In genomic region chr6:84766118-84766683, GRCh38 we compare ENCODE assay signal across 24 cellular contexts. TPM values are rescaled to one million over a fixed set of nuclear protein-coding genes. Genes with fewer than 3 reads are reported as not detected.
DNase-seq lines count a peak whose midpoint lies in the region; ATAC-seq, FAIRE-seq and TF ChIP-seq lines count a peak whose summit lies in the region.
"Had no signal": no experiment of that assay in that cellular context is flagged by ENCODE, and none has a peak within 500 bp of the region (broad histone marks: within the 10 kb centered on the region; RNA-seq: fewer than 3 reads in every experiment).

No MANE protein-coding gene starts in this region.

- no peak overlapping the region for H3K4me3 Mint-ChIP-seq in activated CD4-positive, alpha-beta T cell treated with anti-CD3 and anti-CD28 coated beads for 36 hours
- H3K4me3 Mint-ChIP-seq in glutamatergic neuron (ENCODE audit: unreplicated experiment): peak overlapping the region; percentile 48
- no peak overlapping the region for H3K4me3 Mint-ChIP-seq in stimulated activated naive B cell treated with anti-CD40 and anti-IgM and Interleukin-4, amounts not matched to agents 10 μg/mL and 1 μg/mL and 100 μg/mL, for 72 hours

- H3K9me3 Mint-ChIP-seq in activated CD4-positive, alpha-beta T cell treated with anti-CD3 and anti-CD28 coated beads for 36 hours (ENCODE audit: low read depth): peaks cover 4% of the 10 kb centered on the region
- H3K9me3 Mint-ChIP-seq in glutamatergic neuron (ENCODE audit: unreplicated experiment): peaks cover 15% of the 10 kb centered on the region
- H3K9me3 Mint-ChIP-seq in stimulated activated naive B cell treated with anti-CD40 and anti-IgM and Interleukin-4, amounts not matched to agents 10 μg/mL and 1 μg/mL and 100 μg/mL, for 72 hours: peaks cover 0 to 2% of the 10 kb centered on the region in 2 donors

- intact Hi-C loops in activated CD4-positive, alpha-beta T cell treated with anti-CD3 and anti-CD28 coated beads for 36 hours (cut with DNase I, micrococcal nuclease): loop anchor here in 1 of 2 experiments (10.0 kb wide), 1 partner anchor 1061 kb away; the partner anchor contains the start of gene SNAP91
- intact Hi-C loops in kidney (cut with DNase I): no loop called here

- H3K27ac ChIP-seq in kidney (ENCODE audit: low read depth in 2 of 2, low read length in 2 of 2): no peak overlapping the region
- H3K27ac ChIP-seq: BLaER1, left lung, SJSA1, transverse colon had no signal

- H3K4me3 ChIP-seq in kidney (ENCODE audit: low read length in 2 of 2): no peak overlapping the region
- H3K4me3 ChIP-seq: BLaER1, heart right ventricle, left lung, SJSA1, transverse colon had no signal

- FAIRE-seq in kidney (lab: Jason Lieb, UNC): no peak
- FAIRE-seq: GM12891 had no signal

- H3K27me3 Mint-ChIP-seq in activated CD4-positive, alpha-beta T cell treated with anti-CD3 and anti-CD28 coated beads for 36 hours: peaks cover 59% of the 10 kb centered on the region
- H3K27me3 Mint-ChIP-seq in glutamatergic neuron (ENCODE audit: unreplicated experiment): peaks cover 28% of the 10 kb centered on the region
- H3K27me3 Mint-ChIP-seq in stimulated activated naive B cell treated with anti-CD40 and anti-IgM and Interleukin-4, amounts not matched to agents 10 μg/mL and 1 μg/mL and 100 μg/mL, for 72 hours: peaks cover 69 to 73% of the 10 kb centered on the region in 2 donors

- H3K9me3 ChIP-seq in kidney (ENCODE audit: control insufficient read depth in 1 of 2, low read length in 2 of 2): no peaks in the 10 kb centered on the region
- H3K9me3 ChIP-seq: heart right ventricle, left lung, SJSA1, transverse colon had no signal

- DNase-seq in activated CD4-positive, alpha-beta T cell treated with anti-CD3 and anti-CD28 coated beads for 36 hours: peak; percentile 6
- DNase-seq in activated CD4-positive, alpha-beta T cell treated with anti-CD3 and anti-CD28 coated beads for 4 hours: no peak
- no peak for DNase-seq in glutamatergic neuron
- DNase-seq in kidney: peak; percentile 56
- no peak for DNase-seq in stimulated activated naive B cell treated with anti-CD40 and anti-IgM and Interleukin-4, amounts not matched to agents 10 μg/mL and 1 μg/mL and 100 μg/mL, for 72 hours
- no peak for DNase-seq in GM19238 (ENCODE audit: insufficient read length, low spot score)
- DNase-seq in HCEC 1CT: no peak
- DNase-seq in mesenteric fat pad (ENCODE audit: low spot score): no peak
- DNase-seq: activated CD8-positive, alpha-beta memory T cell treated with anti-CD3 and anti-CD28 coated beads, Interleukin-2, amount 50 U/mL, for 48 hours; activated naive CD4-positive, alpha-beta T cell; GF-D8; MV-4-11; NCI-H2029 treated with DMSO at 0.1 percent for 48 hours; NCI-H510A treated with DMSO at 0.1 percent for 48 hours; OCI-M1; transverse colon had no signal

- ATAC-seq in activated CD4-positive, alpha-beta T cell treated with anti-CD3 and anti-CD28 coated beads for 36 hours: no peak
- no peak for ATAC-seq in stimulated activated naive B cell treated with anti-CD40 and anti-IgM and Interleukin-4, amounts not matched to agents 10 μg/mL and 1 μg/mL and 100 μg/mL, for 72 hours (replicated peaks)
- ATAC-seq: activated CD4-positive, CD25-positive, alpha-beta regulatory T cell treated with anti-CD3 and anti-CD28 coated beads, Interleukin-2, amount 50 U/mL, for 24 hours; left lung had no signal

- CTCF ChIA-PET in activated CD4-positive, alpha-beta T cell treated with anti-CD3 and anti-CD28 coated beads for 36 hours (lab: Charles Lee): interaction anchor here (0.6 kb wide), 1 partner anchor 622 kb away, joined by 3 read pairs; no protein-coding TSS in a partner anchor

- H3K36me3 ChIP-seq in kidney (ENCODE audit: control insufficient read depth in 1 of 2, insufficient read depth in 2 of 2, low read length in 2 of 2): no peaks in the 10 kb centered on the region
- H3K36me3 ChIP-seq: BLaER1, heart right ventricle, left lung, transverse colon had no signal

- no peak overlapping the region for H3K27ac Mint-ChIP-seq in activated CD4-positive, alpha-beta T cell treated with anti-CD3 and anti-CD28 coated beads for 36 hours
- H3K27ac Mint-ChIP-seq in glutamatergic neuron (ENCODE audit: unreplicated experiment): no peak overlapping the region
- H3K27ac Mint-ChIP-seq in stimulated activated naive B cell treated with anti-CD40 and anti-IgM and Interleukin-4, amounts not matched to agents 10 μg/mL and 1 μg/mL and 100 μg/mL, for 72 hours: peak overlapping the region; percentile 31
- H3K27ac Mint-ChIP-seq: progenitor cell of endocrine pancreas had no signal

- no peak for TF ChIP-seq CTCF in glutamatergic neuron (IDR thresholded peaks at IDR 0.05; ENCODE audit: partially characterized antibody, unreplicated experiment)
- no peak for TF ChIP-seq CTCF in kidney (IDR thresholded peaks at IDR 0.05; ENCODE audit: borderline replicate concordance, extremely low read depth, insufficient read depth)

- H3K36me3 Mint-ChIP-seq in activated CD4-positive, alpha-beta T cell treated with anti-CD3 and anti-CD28 coated beads for 36 hours (ENCODE audit: low read depth): peaks cover 2% of the 10 kb centered on the region
- no peaks in the 10 kb centered on the region for H3K36me3 Mint-ChIP-seq in glutamatergic neuron (ENCODE audit: unreplicated experiment)
- H3K36me3 Mint-ChIP-seq in stimulated activated naive B cell treated with anti-CD40 and anti-IgM and Interleukin-4, amounts not matched to agents 10 μg/mL and 1 μg/mL and 100 μg/mL, for 72 hours: peaks cover 3 to 4% of the 10 kb centered on the region in 2 donors

- H3K4me1 ChIP-seq in kidney (ENCODE audit: control insufficient read depth in 1 of 2, insufficient read depth in 1 of 2, low read depth in 1 of 2, low read length in 2 of 2): peaks cover 0 to 4% of the 10 kb centered on the region in 2 donors
- H3K4me1 ChIP-seq: BLaER1 had no signal

- H3K4me1 Mint-ChIP-seq in activated CD4-positive, alpha-beta T cell treated with anti-CD3 and anti-CD28 coated beads for 36 hours: peaks cover 11% of the 10 kb centered on the region
- peaks cover 16% of the 10 kb centered on the region for H3K4me1 Mint-ChIP-seq in glutamatergic neuron (ENCODE audit: low read depth, unreplicated experiment)
- peaks cover 14 to 18% of the 10 kb centered on the region in 2 donors for H3K4me1 Mint-ChIP-seq in stimulated activated naive B cell treated with anti-CD40 and anti-IgM and Interleukin-4, amounts not matched to agents 10 μg/mL and 1 μg/mL and 100 μg/mL, for 72 hours

- no peak overlapping the region for H3K9ac ChIP-seq in kidney (ENCODE audit: low read length in 2 of 2)
- H3K9ac ChIP-seq: BLaER1 had no signal

- POLR2A ChIA-PET in activated CD4-positive, alpha-beta T cell treated with anti-CD3 and anti-CD28 coated beads for 36 hours (lab: Charles Lee): no interaction called here

RNA-seq across cellular contexts. Expression of gene TBX18, which starts 1.8 kb away (rescaled TPM):
- not detected for total RNA-seq in activated CD4-positive, alpha-beta T cell treated with anti-CD3 and anti-CD28 coated beads for 36 hours
- 5.1 TPM for total RNA-seq in glutamatergic neuron (ENCODE audit: unreplicated experiment)
- 4.1 TPM for total RNA-seq in kidney
- polyA plus RNA-seq in kidney (ENCODE audit: insufficient read depth, low read depth, low replicate concordance): not detected
- 13.8 TPM for total RNA-seq in mesenteric fat pad
- total RNA-seq: A172 had no signal

Comparison
In these comparisons a context has a peak if more than half of its experiments do, and no peak if none do; other contexts are left out.
1. DNase-seq: peak in activated CD4-positive, alpha-beta T cell treated with anti-CD3 and anti-CD28 coated beads for 36 hours (single experiment) and kidney (single experiment); none in activated CD4-positive, alpha-beta T cell treated with anti-CD3 and anti-CD28 coated beads for 4 hours (0 of 2), glutamatergic neuron (single experiment), stimulated activated naive B cell treated with anti-CD40 and anti-IgM and Interleukin-4, amounts not matched to agents 10 μg/mL and 1 μg/mL and 100 μg/mL, for 72 hours (single experiment), GM19238 (single experiment), HCEC 1CT (single experiment) and mesenteric fat pad (single experiment).